Comparison of ENCODE assay signal across 1 cellular context in the genomic region with DNA sequence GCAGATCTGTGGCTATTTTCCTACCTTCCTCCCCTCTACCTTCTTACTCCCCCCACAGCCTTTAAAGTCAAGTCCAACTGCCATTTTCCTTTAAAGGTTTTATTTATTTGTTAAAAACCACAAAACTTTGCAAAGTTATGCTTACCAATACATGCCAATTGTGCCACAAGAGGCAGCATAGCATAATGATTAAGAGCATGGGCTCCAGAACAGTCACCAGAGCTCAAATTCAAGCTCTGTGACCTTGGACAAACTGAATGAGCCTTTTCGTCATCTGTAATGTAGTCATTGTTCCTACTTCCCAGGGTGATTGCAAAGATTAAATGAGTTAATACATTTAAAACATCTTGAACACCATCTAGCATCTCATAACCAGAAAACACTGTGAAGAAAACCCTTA.
TF ChIP-seq lines count a peak whose summit lies in the region.

No MANE protein-coding gene starts in this region.

TF ChIP-seq in SK-N-SH, 30 proteins besides CTCF, POLR2A, EP300 and RAD21 (continued from another document):
- TF ChIP-seq, protein P1, sequence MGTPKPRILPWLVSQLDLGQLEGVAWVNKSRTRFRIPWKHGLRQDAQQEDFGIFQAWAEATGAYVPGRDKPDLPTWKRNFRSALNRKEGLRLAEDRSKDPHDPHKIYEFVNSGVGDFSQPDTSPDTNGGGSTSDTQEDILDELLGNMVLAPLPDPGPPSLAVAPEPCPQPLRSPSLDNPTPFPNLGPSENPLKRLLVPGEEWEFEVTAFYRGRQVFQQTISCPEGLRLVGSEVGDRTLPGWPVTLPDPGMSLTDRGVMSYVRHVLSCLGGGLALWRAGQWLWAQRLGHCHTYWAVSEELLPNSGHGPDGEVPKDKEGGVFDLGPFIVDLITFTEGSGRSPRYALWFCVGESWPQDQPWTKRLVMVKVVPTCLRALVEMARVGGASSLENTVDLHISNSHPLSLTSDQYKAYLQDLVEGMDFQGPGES (IDR thresholded peaks at IDR 0.05; ENCODE audit: low read depth, low read length), result no peak
- TF ChIP-seq, protein P2, sequence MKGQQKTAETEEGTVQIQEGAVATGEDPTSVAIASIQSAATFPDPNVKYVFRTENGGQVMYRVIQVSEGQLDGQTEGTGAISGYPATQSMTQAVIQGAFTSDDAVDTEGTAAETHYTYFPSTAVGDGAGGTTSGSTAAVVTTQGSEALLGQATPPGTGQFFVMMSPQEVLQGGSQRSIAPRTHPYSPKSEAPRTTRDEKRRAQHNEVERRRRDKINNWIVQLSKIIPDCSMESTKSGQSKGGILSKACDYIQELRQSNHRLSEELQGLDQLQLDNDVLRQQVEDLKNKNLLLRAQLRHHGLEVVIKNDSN (IDR thresholded peaks at IDR 0.05; ENCODE audit: borderline replicate concordance, low read depth), result no peak
- TF ChIP-seq NFIC (IDR thresholded peaks at IDR 0.05; ENCODE audit: borderline replicate concordance), result no peak
- TF ChIP-seq SIN3A (IDR thresholded peaks at IDR 0.05; ENCODE audit: borderline replicate concordance, low read depth, low read length), result no peak
TF ChIP-seq in SK-N-SH: peak in this region for 0.
